Comparison of ENCODE assay signal across 1 cellular context in the genomic region with DNA sequence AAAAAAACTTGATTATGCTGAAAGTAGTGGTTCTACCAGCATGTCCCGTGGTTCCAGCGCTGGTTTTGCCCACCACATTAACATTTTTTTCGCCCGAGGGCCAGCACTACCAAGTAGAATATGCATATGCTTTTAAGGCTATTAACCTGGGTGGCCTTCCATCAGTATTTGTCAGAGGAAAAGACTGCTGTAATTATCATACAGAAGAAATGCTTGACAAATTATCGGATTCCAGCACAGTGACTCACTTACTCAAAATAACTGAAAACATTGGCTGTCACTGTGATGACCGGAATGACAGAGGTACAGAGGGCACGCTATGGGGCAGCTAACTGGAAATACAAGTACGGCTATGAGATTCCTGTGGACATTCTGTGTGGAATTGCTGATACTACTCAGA.
TF ChIP-seq lines count a peak whose summit lies in the region.

No MANE protein-coding gene starts in this region.

TF ChIP-seq in IMR-90, 13 proteins besides CTCF, POLR2A, EP300 and RAD21:
- no peak for TF ChIP-seq RCOR1 (IDR thresholded peaks at IDR 0.05; ENCODE audit: insufficient replicate concordance, low read length)
- no peak for TF ChIP-seq CHD1 (IDR thresholded peaks at IDR 0.05; ENCODE audit: low read depth, low read length)
- TF ChIP-seq RFX5 (IDR thresholded peaks at IDR 0.05; ENCODE audit: low read depth, low read length), result no peak
- no peak for TF ChIP-seq SMC3 (IDR thresholded peaks at IDR 0.05; ENCODE audit: low read depth, low read length)
- TF ChIP-seq MXI1 (IDR thresholded peaks at IDR 0.05; ENCODE audit: borderline replicate concordance, low read depth, low read length), result no peak
- TF ChIP-seq BHLHE40 (IDR thresholded peaks at IDR 0.05; ENCODE audit: low read depth, low read length), result no peak
- TF ChIP-seq FOS (IDR thresholded peaks at IDR 0.05; ENCODE audit: low read depth, low read length), result no peak
- no peak for TF ChIP-seq MAFK (IDR thresholded peaks at IDR 0.05; ENCODE audit: low read depth, low read length)
- TF ChIP-seq MAZ (IDR thresholded peaks at IDR 0.05; ENCODE audit: borderline replicate concordance, low read depth, low read length), result no peak
- TF ChIP-seq, protein P1, sequence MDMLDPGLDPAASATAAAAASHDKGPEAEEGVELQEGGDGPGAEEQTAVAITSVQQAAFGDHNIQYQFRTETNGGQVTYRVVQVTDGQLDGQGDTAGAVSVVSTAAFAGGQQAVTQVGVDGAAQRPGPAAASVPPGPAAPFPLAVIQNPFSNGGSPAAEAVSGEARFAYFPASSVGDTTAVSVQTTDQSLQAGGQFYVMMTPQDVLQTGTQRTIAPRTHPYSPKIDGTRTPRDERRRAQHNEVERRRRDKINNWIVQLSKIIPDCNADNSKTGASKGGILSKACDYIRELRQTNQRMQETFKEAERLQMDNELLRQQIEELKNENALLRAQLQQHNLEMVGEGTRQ (IDR thresholded peaks at IDR 0.05; ENCODE audit: low read depth, low read length), result no peak
- TF ChIP-seq CEBPB (IDR thresholded peaks at IDR 0.05; ENCODE audit: low read depth, low read length), result no peak
- TF ChIP-seq NFE2L2 (IDR thresholded peaks at IDR 0.05; ENCODE audit: low read depth, low read length), result no peak
- TF ChIP-seq, protein P2, sequence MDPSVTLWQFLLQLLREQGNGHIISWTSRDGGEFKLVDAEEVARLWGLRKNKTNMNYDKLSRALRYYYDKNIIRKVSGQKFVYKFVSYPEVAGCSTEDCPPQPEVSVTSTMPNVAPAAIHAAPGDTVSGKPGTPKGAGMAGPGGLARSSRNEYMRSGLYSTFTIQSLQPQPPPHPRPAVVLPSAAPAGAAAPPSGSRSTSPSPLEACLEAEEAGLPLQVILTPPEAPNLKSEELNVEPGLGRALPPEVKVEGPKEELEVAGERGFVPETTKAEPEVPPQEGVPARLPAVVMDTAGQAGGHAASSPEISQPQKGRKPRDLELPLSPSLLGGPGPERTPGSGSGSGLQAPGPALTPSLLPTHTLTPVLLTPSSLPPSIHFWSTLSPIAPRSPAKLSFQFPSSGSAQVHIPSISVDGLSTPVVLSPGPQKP (IDR thresholded peaks at IDR 0.05; ENCODE audit: borderline replicate concordance, low read depth, low read length), result no peak
